ENCODE assay signal across 1 cellular context in genomic region chr6:26270121-26270861, GRCh38.
TF ChIP-seq lines count a peak whose summit lies in the region.

No MANE protein-coding gene starts in this region.

TF ChIP-seq in WTC11, 78 proteins besides CTCF, POLR2A, EP300 and RAD21 (continued from another document):
- TF ChIP-seq, protein P1, sequence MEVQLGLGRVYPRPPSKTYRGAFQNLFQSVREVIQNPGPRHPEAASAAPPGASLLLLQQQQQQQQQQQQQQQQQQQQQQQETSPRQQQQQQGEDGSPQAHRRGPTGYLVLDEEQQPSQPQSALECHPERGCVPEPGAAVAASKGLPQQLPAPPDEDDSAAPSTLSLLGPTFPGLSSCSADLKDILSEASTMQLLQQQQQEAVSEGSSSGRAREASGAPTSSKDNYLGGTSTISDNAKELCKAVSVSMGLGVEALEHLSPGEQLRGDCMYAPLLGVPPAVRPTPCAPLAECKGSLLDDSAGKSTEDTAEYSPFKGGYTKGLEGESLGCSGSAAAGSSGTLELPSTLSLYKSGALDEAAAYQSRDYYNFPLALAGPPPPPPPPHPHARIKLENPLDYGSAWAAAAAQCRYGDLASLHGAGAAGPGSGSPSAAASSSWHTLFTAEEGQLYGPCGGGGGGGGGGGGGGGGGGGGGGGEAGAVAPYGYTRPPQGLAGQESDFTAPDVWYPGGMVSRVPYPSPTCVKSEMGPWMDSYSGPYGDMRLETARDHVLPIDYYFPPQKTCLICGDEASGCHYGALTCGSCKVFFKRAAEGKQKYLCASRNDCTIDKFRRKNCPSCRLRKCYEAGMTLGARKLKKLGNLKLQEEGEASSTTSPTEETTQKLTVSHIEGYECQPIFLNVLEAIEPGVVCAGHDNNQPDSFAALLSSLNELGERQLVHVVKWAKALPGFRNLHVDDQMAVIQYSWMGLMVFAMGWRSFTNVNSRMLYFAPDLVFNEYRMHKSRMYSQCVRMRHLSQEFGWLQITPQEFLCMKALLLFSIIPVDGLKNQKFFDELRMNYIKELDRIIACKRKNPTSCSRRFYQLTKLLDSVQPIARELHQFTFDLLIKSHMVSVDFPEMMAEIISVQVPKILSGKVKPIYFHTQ (CRISPR knock-in tag; IDR thresholded peaks at IDR 0.05): peak; percentile 97
- TF ChIP-seq ZBTB43 (CRISPR knock-in tag; IDR thresholded peaks at IDR 0.05) (no peak), ZNF425 (CRISPR knock-in tag; conservative IDR thresholded peaks at IDR 0.05) (peak; percentile 82), EMX1 (CRISPR knock-in tag; IDR thresholded peaks at IDR 0.05) (peak; percentile 99), CREM (CRISPR knock-in tag; IDR thresholded peaks at IDR 0.05) (no peak)
- TF ChIP-seq, protein P2, sequence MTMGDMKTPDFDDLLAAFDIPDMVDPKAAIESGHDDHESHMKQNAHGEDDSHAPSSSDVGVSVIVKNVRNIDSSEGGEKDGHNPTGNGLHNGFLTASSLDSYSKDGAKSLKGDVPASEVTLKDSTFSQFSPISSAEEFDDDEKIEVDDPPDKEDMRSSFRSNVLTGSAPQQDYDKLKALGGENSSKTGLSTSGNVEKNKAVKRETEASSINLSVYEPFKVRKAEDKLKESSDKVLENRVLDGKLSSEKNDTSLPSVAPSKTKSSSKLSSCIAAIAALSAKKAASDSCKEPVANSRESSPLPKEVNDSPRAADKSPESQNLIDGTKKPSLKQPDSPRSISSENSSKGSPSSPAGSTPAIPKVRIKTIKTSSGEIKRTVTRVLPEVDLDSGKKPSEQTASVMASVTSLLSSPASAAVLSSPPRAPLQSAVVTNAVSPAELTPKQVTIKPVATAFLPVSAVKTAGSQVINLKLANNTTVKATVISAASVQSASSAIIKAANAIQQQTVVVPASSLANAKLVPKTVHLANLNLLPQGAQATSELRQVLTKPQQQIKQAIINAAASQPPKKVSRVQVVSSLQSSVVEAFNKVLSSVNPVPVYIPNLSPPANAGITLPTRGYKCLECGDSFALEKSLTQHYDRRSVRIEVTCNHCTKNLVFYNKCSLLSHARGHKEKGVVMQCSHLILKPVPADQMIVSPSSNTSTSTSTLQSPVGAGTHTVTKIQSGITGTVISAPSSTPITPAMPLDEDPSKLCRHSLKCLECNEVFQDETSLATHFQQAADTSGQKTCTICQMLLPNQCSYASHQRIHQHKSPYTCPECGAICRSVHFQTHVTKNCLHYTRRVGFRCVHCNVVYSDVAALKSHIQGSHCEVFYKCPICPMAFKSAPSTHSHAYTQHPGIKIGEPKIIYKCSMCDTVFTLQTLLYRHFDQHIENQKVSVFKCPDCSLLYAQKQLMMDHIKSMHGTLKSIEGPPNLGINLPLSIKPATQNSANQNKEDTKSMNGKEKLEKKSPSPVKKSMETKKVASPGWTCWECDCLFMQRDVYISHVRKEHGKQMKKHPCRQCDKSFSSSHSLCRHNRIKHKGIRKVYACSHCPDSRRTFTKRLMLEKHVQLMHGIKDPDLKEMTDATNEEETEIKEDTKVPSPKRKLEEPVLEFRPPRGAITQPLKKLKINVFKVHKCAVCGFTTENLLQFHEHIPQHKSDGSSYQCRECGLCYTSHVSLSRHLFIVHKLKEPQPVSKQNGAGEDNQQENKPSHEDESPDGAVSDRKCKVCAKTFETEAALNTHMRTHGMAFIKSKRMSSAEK (CRISPR knock-in tag; IDR thresholded peaks at IDR 0.05; ENCODE audit: borderline replicate concordance): peak; percentile 38
- TF ChIP-seq, protein P3, sequence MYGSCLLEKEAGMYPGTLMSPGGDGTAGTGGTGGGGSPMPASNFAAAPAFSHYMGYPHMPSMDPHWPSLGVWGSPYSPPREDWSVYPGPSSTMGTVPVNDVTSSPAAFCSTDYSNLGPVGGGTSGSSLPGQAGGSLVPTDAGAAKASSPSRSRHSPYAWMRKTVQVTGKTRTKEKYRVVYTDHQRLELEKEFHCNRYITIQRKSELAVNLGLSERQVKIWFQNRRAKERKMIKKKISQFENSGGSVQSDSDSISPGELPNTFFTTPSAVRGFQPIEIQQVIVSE (CRISPR knock-in tag; IDR thresholded peaks at IDR 0.05; ENCODE audit: borderline replicate concordance): peak; percentile 50
